ENCODE assay signal across 20 cellular contexts in genomic region chr6:22589118-22589517, GRCh38. TPM values are rescaled to one million over a fixed set of nuclear protein-coding genes. Genes with fewer than 3 reads are reported as not detected.
"Had no signal": no experiment of that assay in that cellular context is flagged by ENCODE, and none has a peak within 500 bp of the region (broad histone marks: within the 10 kb centered on the region; RNA-seq: fewer than 3 reads in every experiment).

No MANE protein-coding gene starts in this region.

- ATAC-seq: naive thymus-derived CD4-positive, alpha-beta T cell; naive thymus-derived CD8-positive, alpha-beta T cell; natural killer cell; natural killer cell treated with Interleukin-12 subunit alpha and Interleukin-12 subunit beta and Interleukin-15 and Interleukin-18, amount 100 ng/mL, for 72 hours; pancreas; psoas muscle; right cardiac atrium; right lobe of liver; sciatic nerve had no signal

- H3K4me3 ChIP-seq: neural progenitor cell, ovary, pancreas, prostate gland, psoas muscle, right atrium auricular region, right lobe of liver, sigmoid colon, skin epidermis, smooth muscle cell, spleen had no signal

- H3K9ac ChIP-seq: neural progenitor cell, parathyroid adenoma had no signal

- H3K27me3 ChIP-seq: neural progenitor cell, neutrophil, ovary, pancreas, right atrium auricular region, right lobe of liver, sigmoid colon, spleen had no signal

- H2AFZ ChIP-seq: parathyroid adenoma had no signal

- H3K79me2 ChIP-seq: parathyroid adenoma had no signal

- H3K27ac ChIP-seq: neural progenitor cell, neutrophil, ovary, pancreas, parathyroid adenoma, prostate gland, psoas muscle, right atrium auricular region, right lobe of liver, sigmoid colon, skin epidermis, spleen had no signal

- H3K36me3 ChIP-seq: neural progenitor cell, neutrophil, ovary, pancreas, prostate gland, right atrium auricular region, right lobe of liver, sigmoid colon, spleen had no signal

- H3K4me2 ChIP-seq: neural progenitor cell, smooth muscle cell had no signal

- H3K9me3 ChIP-seq: neutrophil, ovary, pancreas, prostate gland, psoas muscle, right atrium auricular region, right lobe of liver, sigmoid colon, spleen had no signal

RNA-seq across cellular contexts. Expression of gene HDGFL1, which starts 19.8 kb away (rescaled TPM):
- polyA plus RNA-seq: naive thymus-derived CD4-positive, alpha-beta T cell; naive thymus-derived CD8-positive, alpha-beta T cell; pancreas; psoas muscle; right cardiac atrium; sigmoid colon; small intestine; smooth muscle cell; spleen had no signal
